In genomic region chr20:50717312-50717711, GRCh38 we compare ENCODE assay signal across 30 cellular contexts. TPM values are rescaled to one million over a fixed set of nuclear protein-coding genes. Genes with fewer than 3 reads are reported as not detected.
"Had no signal": no experiment of that assay in that cellular context is flagged by ENCODE, and none has a peak within 500 bp of the region (broad histone marks: within the 10 kb centered on the region; RNA-seq: fewer than 3 reads in every experiment).

No MANE protein-coding gene starts in this region.

- H3K4me3 Mint-ChIP-seq: activated CD4-positive, alpha-beta memory T cell treated with anti-CD3 and anti-CD28 coated beads for 36 hours; activated naive CD4-positive, alpha-beta T cell treated with anti-CD3 and anti-CD28 coated beads, Interleukin-2, amount 10 ng/mL, durations not matched to agents 7 days and 5 days; activated naive CD8-positive, alpha-beta T cell; activated naive CD8-positive, alpha-beta T cell treated with anti-CD3 and anti-CD28 coated beads, Interleukin-2, amount 50 U/mL, for 24 hours; activated T-cell treated with anti-CD3 and anti-CD28 coated beads, Interleukin-2, amount 50 U/mL, for 4 hours; activated T-helper 1 cell treated with anti-CD3 and anti-CD28 coated beads, Interleukin-12 subunit alpha, Interleukin-12 subunit beta, Interleukin-2, Interleukin-4 antibody, amounts not matched to agents 30 ng/mL and 10 ng/mL and 1 ng/mL, durations not matched to agents 14 hours and 24 hours and 36 hours; T-helper 1 cell treated with Interleukin-12 subunit alpha and Interleukin-12 subunit beta and Interleukin-4 antibody, amounts not matched to agents 30 μg/mL and 1 μg/mL, for 36 hours; T-helper 2 cell treated with Interferon-gamma antibody and Interleukin-4, amounts not matched to agents 5 μg/mL and 100 μg/mL, for 36 hours had no signal

- H3K4me1 ChIP-seq: SJSA1 had no signal

- H3K4me2 ChIP-seq: SK-N-SH had no signal

- H3K27ac ChIP-seq: SJSA1 had no signal

- H3K4me3 ChIP-seq: SJSA1 had no signal

- H3K36me3 Mint-ChIP-seq: activated CD4-positive, alpha-beta memory T cell treated with anti-CD3 and anti-CD28 coated beads for 36 hours; activated naive CD4-positive, alpha-beta T cell treated with anti-CD3 and anti-CD28 coated beads, Interleukin-2, amount 10 ng/mL, durations not matched to agents 7 days and 5 days; activated naive CD8-positive, alpha-beta T cell; brain had no signal

- H3K9me3 ChIP-seq: SJSA1, SK-N-SH had no signal

- H3K4me1 Mint-ChIP-seq: activated naive CD4-positive, alpha-beta T cell treated with anti-CD3 and anti-CD28 coated beads, Interleukin-2, amount 10 ng/mL, durations not matched to agents 7 days and 5 days had no signal

- H3K27me3 ChIP-seq: SJSA1 had no signal

- H3K27ac Mint-ChIP-seq: activated CD4-positive, alpha-beta memory T cell treated with anti-CD3 and anti-CD28 coated beads for 36 hours; activated naive CD4-positive, alpha-beta T cell treated with anti-CD3 and anti-CD28 coated beads, Interleukin-2, amount 10 ng/mL, durations not matched to agents 7 days and 5 days; activated naive CD8-positive, alpha-beta T cell; activated naive CD8-positive, alpha-beta T cell treated with anti-CD3 and anti-CD28 coated beads, Interleukin-2, amount 50 U/mL, for 24 hours; activated T-helper 1 cell treated with anti-CD3 and anti-CD28 coated beads, Interleukin-12 subunit alpha, Interleukin-12 subunit beta, Interleukin-2, Interleukin-4 antibody, amounts not matched to agents 30 ng/mL and 10 ng/mL and 1 ng/mL, durations not matched to agents 14 hours and 24 hours and 36 hours; T-helper 1 cell treated with Interleukin-12 subunit alpha and Interleukin-12 subunit beta and Interleukin-4 antibody, amounts not matched to agents 30 μg/mL and 1 μg/mL, for 36 hours; T-helper 2 cell treated with Interferon-gamma antibody and Interleukin-4, amounts not matched to agents 5 μg/mL and 100 μg/mL, for 36 hours had no signal

- DNase-seq: activated CD4-positive, alpha-beta memory T cell treated with anti-CD3 and anti-CD28 coated beads for 36 hours; activated CD4-positive, alpha-beta T cell treated with anti-CD3 and anti-CD28 coated beads for 4 hours; activated CD4-positive, alpha-beta T cell treated with anti-CD3 and anti-CD28 coated beads, Interleukin-2, amount 50 U/mL, for 1 hour; activated CD8-positive, alpha-beta memory T cell treated with anti-CD3 and anti-CD28 coated beads, Interleukin-2, amount 50 U/mL, for 4 hours; activated naive CD4-positive, alpha-beta T cell treated with anti-CD3 and anti-CD28 coated beads, Interleukin-2, amount 10 ng/mL, durations not matched to agents 7 days and 5 days; activated naive CD8-positive, alpha-beta T cell treated with anti-CD3 and anti-CD28 coated beads, Interleukin-2, amount 50 U/mL, for 24 hours; activated T-cell treated with anti-CD3 and anti-CD28 coated beads for 4 hours; activated T-cell treated with anti-CD3 and anti-CD28 coated beads, Interleukin-2, amount 50 U/mL, for 4 hours; caudate nucleus; cerebellar nuclear complex; KG1; NCI-H1092 treated with DMSO at 0.1 percent for 48 hours; NCI-H1417; NCI-H146; NCI-H187; NCI-H2029 treated with DMSO at 0.1 percent for 48 hours; NCI-H2107; NCI-H510A; NCI-H526; NCI-H748 treated with DMSO at 0.1 percent for 48 hours; NK-92 treated with Interleukin-12 subunit alpha and Interleukin-12 subunit beta, amount 100 ng/mL, for 24 hours; SHP77 treated with DMSO at 0.1 percent for 48 hours; SK-N-SH had no signal

- H3K36me3 ChIP-seq: SJSA1 had no signal

- H3K9me2 ChIP-seq: SK-N-SH had no signal

- H3K9me3 Mint-ChIP-seq: activated CD4-positive, alpha-beta memory T cell treated with anti-CD3 and anti-CD28 coated beads for 36 hours; activated naive CD4-positive, alpha-beta T cell treated with anti-CD3 and anti-CD28 coated beads, Interleukin-2, amount 10 ng/mL, durations not matched to agents 7 days and 5 days; activated naive CD8-positive, alpha-beta T cell treated with anti-CD3 and anti-CD28 coated beads, Interleukin-2, amount 50 U/mL, for 24 hours; activated T-cell treated with anti-CD3 and anti-CD28 coated beads, Interleukin-2, amount 50 U/mL, for 4 hours; activated T-helper 1 cell treated with anti-CD3 and anti-CD28 coated beads, Interleukin-12 subunit alpha, Interleukin-12 subunit beta, Interleukin-2, Interleukin-4 antibody, amounts not matched to agents 30 ng/mL and 10 ng/mL and 1 ng/mL, durations not matched to agents 14 hours and 24 hours and 36 hours; T-helper 1 cell treated with Interleukin-12 subunit alpha and Interleukin-12 subunit beta and Interleukin-4 antibody, amounts not matched to agents 30 μg/mL and 1 μg/mL, for 36 hours; T-helper 2 cell treated with Interferon-gamma antibody and Interleukin-4, amounts not matched to agents 5 μg/mL and 100 μg/mL, for 36 hours had no signal

RNA-seq across cellular contexts. Expression of gene RIPOR3, which starts 26.0 kb away (rescaled TPM):
- total RNA-seq: activated CD4-positive, alpha-beta memory T cell treated with anti-CD3 and anti-CD28 coated beads for 36 hours; activated T-helper 1 cell treated with anti-CD3 and anti-CD28 coated beads, Interleukin-12 subunit alpha, Interleukin-12 subunit beta, Interleukin-2, Interleukin-4 antibody, amounts not matched to agents 30 ng/mL and 10 ng/mL and 1 ng/mL, durations not matched to agents 14 hours and 24 hours and 36 hours; LHCN-M2 had no signal
